In genomic region chr19:52069653-52070052, GRCh38 we compare ENCODE assay signal across 21 cellular contexts. TPM values are rescaled to one million over a fixed set of nuclear protein-coding genes. Genes with fewer than 3 reads are reported as not detected.
DNase-seq lines count a peak whose midpoint lies in the region; ATAC-seq, FAIRE-seq and TF ChIP-seq lines count a peak whose summit lies in the region.
"Had no signal": no experiment of that assay in that cellular context is flagged by ENCODE, and none has a peak within 500 bp of the region (broad histone marks: within the 10 kb centered on the region; RNA-seq: fewer than 3 reads in every experiment).

No MANE protein-coding gene starts in this region.

- CTCF ChIA-PET in HepG2 (lab: Yijun Ruan, JAX; ENCODE audit: low intra/inter-chr PET ratio, low total read pairs): no interaction called here

- H3K36me3 ChIP-seq in HepG2 (replicated peaks in 1 of 2; ENCODE audit: control insufficient read depth in 1 of 2, insufficient read depth in 2 of 2, low read length in 2 of 2) (peaks cover 30 to 80% of the 10 kb centered on the region in 2 experiments), right lobe of liver (peaks cover 0 to 72% (median 17%) of the 10 kb centered on the region in 4 donors), mucosa of rectum (ENCODE audit: control insufficient read depth in 2 of 2, insufficient read depth in 2 of 2, low read length in 2 of 2) (peaks cover 64 to 78% of the 10 kb centered on the region in 2 donors), MM.1S (replicated peaks; ENCODE audit: insufficient read depth, low read length) (peaks cover 62% of the 10 kb centered on the region)

- no peak overlapping the region for H3K27ac Mint-ChIP-seq in endothelial cell (ENCODE audit: unreplicated experiment)
- H3K27ac Mint-ChIP-seq: CD14-positive monocyte; CD4-positive, alpha-beta memory T cell; GM23338 had no signal

- TF ChIP-seq RAD21 in HepG2 (CRISPR knock-in tag; IDR thresholded peaks at IDR 0.05): no peak

- no peaks in the 10 kb centered on the region for H3K4me1 Mint-ChIP-seq in endothelial cell (ENCODE audit: unreplicated experiment)
- H3K4me1 Mint-ChIP-seq: CD14-positive monocyte, GM23338 had no signal

- in situ Hi-C loops in HepG2 (cut with HindIII; ENCODE audit: extremely low pct_ligation_motif_present, low pct_unique_long_range_greater_than_20kb): no loop called here

- H3K4me3 ChIP-seq in HepG2 (replicated peaks in 1 of 3; ENCODE audit: insufficient read depth in 1 of 3, low read depth in 2 of 3, low read length in 3 of 3) (no peak overlapping the region), right lobe of liver (no peak overlapping the region), mucosa of rectum (ENCODE audit: low read length in 2 of 2) (peak overlapping the region; percentile 5 to 10), MM.1S (ENCODE audit: low read length) (no peak overlapping the region)
- H3K4me3 ChIP-seq: A549, GM23338 had no signal

- 98% methylated on average over 2 of the region's 2 CpGs for WGBS in HepG2 (ENCODE audit: low lambda C conversion rate)
- WGBS in right lobe of liver (ENCODE audit: insufficient coverage, low coverage, low lambda C conversion rate, missing lambda C conversion rate): 97% methylated on average over 2 of the region's 2 CpGs

- H2AFZ ChIP-seq in HepG2 (ENCODE audit: low read length) (no peak overlapping the region), MM.1S (ENCODE audit: low read length) (no peak overlapping the region)
- H2AFZ ChIP-seq: GM23338 had no signal

- ATAC-seq in HepG2 (no peak), right lobe of liver (no peak), HG02678 (IDR thresholded peaks at IDR 0.05; ENCODE audit: unreplicated experiment) (no peak)
- ATAC-seq: A549, GM23338 had no signal

- no TSS peak for BruUV-seq in HepG2 (replicated peaks; lab: Mats Ljungman, UMichigan)

- TF ChIP-seq EP300 in HepG2 (IDR thresholded peaks at IDR 0.05; ENCODE audit: low read depth in 2 of 2, low read length in 2 of 2): no peak
- no peak for TF ChIP-seq EP300 in HepG2 (CRISPR knock-in tag; IDR thresholded peaks at IDR 0.05; ENCODE audit: borderline replicate concordance)

- peaks cover 90% of the 10 kb centered on the region for H3K36me3 Mint-ChIP-seq in endothelial cell (ENCODE audit: low read depth, unreplicated experiment)

- H3K4me1 ChIP-seq in HepG2 (ENCODE audit: insufficient read depth, low read length): no peaks in the 10 kb centered on the region
- no peaks in the 10 kb centered on the region for H3K4me1 ChIP-seq in right lobe of liver
- H3K4me1 ChIP-seq in mucosa of rectum (ENCODE audit: control insufficient read depth in 2 of 2, insufficient read depth in 2 of 2, low read length in 2 of 2): no peaks in the 10 kb centered on the region
- no peaks in the 10 kb centered on the region for H3K4me1 ChIP-seq in MM.1S (ENCODE audit: low read length)
- H3K4me1 ChIP-seq: A549, BLaER1 had no signal

- H4K20me1 ChIP-seq in HepG2 (ENCODE audit: insufficient read depth, low read length): no peaks in the 10 kb centered on the region
- H4K20me1 ChIP-seq in MM.1S (ENCODE audit: insufficient read depth, low read length): no peaks in the 10 kb centered on the region
- H4K20me1 ChIP-seq: BLaER1 had no signal

- POLR2A ChIA-PET in HepG2 (lab: Yijun Ruan, JAX): no interaction called here

- H3F3A ChIP-seq in MM.1S (ENCODE audit: insufficient read depth, low read length): no peaks in the 10 kb centered on the region

- no peak for DNase-seq in HepG2 (ENCODE audit: low spot score)
- no peak for DNase-seq in right lobe of liver
- DNase-seq in endothelial cell (ENCODE audit: low spot score): no peak
- no peak for DNase-seq in NCI-H510A treated with DMSO at 0.1 percent for 48 hours (lab: John Stamatoyannopoulos, UW)
- no peak for DNase-seq in MM.1S
- DNase-seq: CD4-positive, alpha-beta memory T cell; DMS153; DMS79; GDM1; HCEC 1CT had no signal

- peaks cover 6% of the 10 kb centered on the region for H3K27me3 Mint-ChIP-seq in endothelial cell (ENCODE audit: unreplicated experiment)
- H3K27me3 Mint-ChIP-seq: CD4-positive, alpha-beta memory T cell had no signal

- H3K9ac ChIP-seq in HepG2 (ENCODE audit: insufficient read depth, low read depth, low read length) (no peak overlapping the region), mucosa of rectum (ENCODE audit: low read depth in 1 of 2, low read length in 2 of 2) (no peak overlapping the region), MM.1S (ENCODE audit: low read length) (no peak overlapping the region)
- H3K9ac ChIP-seq: BLaER1 had no signal

- no peaks in the 10 kb centered on the region for H3K9me2 ChIP-seq in MM.1S (replicated peaks; ENCODE audit: insufficient read depth, low read length)

- H3K27ac ChIP-seq in HepG2 (ENCODE audit: extremely low read length, insufficient read depth, low read length): no peak overlapping the region
- H3K27ac ChIP-seq in right lobe of liver: no peak overlapping the region
- H3K27ac ChIP-seq in mucosa of rectum (ENCODE audit: low read depth in 2 of 2, low read length in 2 of 2): no peak overlapping the region
- H3K27ac ChIP-seq in temporal lobe (ENCODE audit: low read depth, low read length): peak overlapping the region; percentile 30
- no peak overlapping the region for H3K27ac ChIP-seq in MM.1S (ENCODE audit: low read length)
- H3K27ac ChIP-seq: 22Rv1, A549, BLaER1 had no signal

- H3K9me3 ChIP-seq in HepG2 (ENCODE audit: low read length) (peaks cover 87% of the 10 kb centered on the region), right lobe of liver (peaks cover 5 to 82% (median 33%) of the 10 kb centered on the region in 4 donors), mucosa of rectum (ENCODE audit: control insufficient read depth in 2 of 2, low read length in 2 of 2) (peaks cover 65 to 69% of the 10 kb centered on the region in 2 donors), MM.1S (replicated peaks; ENCODE audit: insufficient read depth, low read length) (no peaks in the 10 kb centered on the region)

- H3K4me3 Mint-ChIP-seq in endothelial cell (ENCODE audit: unreplicated experiment): peak overlapping the region; percentile 81
- H3K4me3 Mint-ChIP-seq: CD14-positive monocyte, GM23338 had no signal

- H3K27me3 ChIP-seq in HepG2 (ENCODE audit: control insufficient read depth in 1 of 2, insufficient read depth in 2 of 2, low read length in 2 of 2): no peaks in the 10 kb centered on the region
- H3K27me3 ChIP-seq in right lobe of liver: no peaks in the 10 kb centered on the region
- H3K27me3 ChIP-seq in mucosa of rectum (ENCODE audit: control insufficient read depth in 2 of 2, insufficient read depth in 2 of 2, low read length in 2 of 2): no peaks in the 10 kb centered on the region
- H3K27me3 ChIP-seq in MM.1S (replicated peaks; ENCODE audit: insufficient read depth, low read length): no peaks in the 10 kb centered on the region
- H3K27me3 ChIP-seq: BLaER1 had no signal

- TF ChIP-seq POLR2A in HepG2 (IDR thresholded peaks at IDR 0.05; ENCODE audit: insufficient read depth in 1 of 2, low read depth in 2 of 2, low read length in 2 of 2) (no peak), right lobe of liver (IDR thresholded peaks at IDR 0.05) (no peak)

- H3K4me2 ChIP-seq in HepG2 (ENCODE audit: low read depth, low read length) (no peak overlapping the region), MM.1S (ENCODE audit: low read depth, low read length) (no peak overlapping the region)
- H3K4me2 ChIP-seq: A549, BLaER1, GM23338 had no signal

- H3K9me3 Mint-ChIP-seq in endothelial cell (ENCODE audit: unreplicated experiment): peaks cover 48% of the 10 kb centered on the region

- H3K79me2 ChIP-seq in HepG2 (ENCODE audit: insufficient read depth, low read length) (no peaks in the 10 kb centered on the region), MM.1S (ENCODE audit: low read length) (no peaks in the 10 kb centered on the region)

- no peak for TF ChIP-seq CTCF in HepG2 (CRISPR knock-in tag; IDR thresholded peaks at IDR 0.05)
- no peak for TF ChIP-seq CTCF in right lobe of liver (IDR thresholded peaks at IDR 0.05)
- no peak for TF ChIP-seq CTCF in endothelial cell (IDR thresholded peaks at IDR 0.05; ENCODE audit: unreplicated experiment)
- no peak for TF ChIP-seq CTCF in MM.1S (IDR thresholded peaks at IDR 0.05; ENCODE audit: low read length)

- intact Hi-C loops in HepG2 (cut with micrococcal nuclease; ENCODE audit: unreplicated experiment) (no loop called here), right lobe of liver (cut with DNase I) (no loop called here)

- no peak for FAIRE-seq in HepG2 (lab: Jason Lieb, UNC)
- FAIRE-seq: A549, GM12892, GM18507, H54 had no signal

RNA-seq across cellular contexts. Expression of gene ZNF432, which starts 21.0 kb away (rescaled TPM):
- total RNA-seq in HepG2 (2016; rRNA removed; fragmentation: Illumina TruSeq; extraction: Trizol) (8.7 and 10.8 TPM in 2 replicates), right lobe of liver (1 to 10 TPM in 5 of 6 experiments, under 1 TPM in 1; 0.86 to 3.9 (median 3.3) TPM), endothelial cell (ENCODE audit: unreplicated experiment) (10.3 TPM), temporal lobe (13.3 TPM)
- 1.4 and 3.5 TPM in 2 replicates for total RNA-seq in HepG2 (2016; cell fraction: cytosol; rRNA removed; fragmentation: Illumina TruSeq; extraction: Trizol; ENCODE audit: low read depth)
- total RNA-seq in HepG2 (2016; cell fraction: insoluble cytoplasmic fraction; rRNA removed; fragmentation: Illumina TruSeq; extraction: Trizol): 8.3 and 8.7 TPM in 2 replicates
- total RNA-seq in HepG2 (2016; cell fraction: membrane; rRNA removed; fragmentation: Illumina TruSeq; extraction: Trizol): 2.5 and 3.2 TPM in 2 replicates
- 12.4 and 16.3 TPM in 2 replicates for total RNA-seq in HepG2 (2016; cell fraction: nucleus; rRNA removed; fragmentation: Illumina TruSeq; extraction: Trizol)
- polyA plus RNA-seq in HepG2 (2011; rRNA removed): 3.7 and 4.1 TPM in 2 replicates
- polyA plus RNA-seq in HepG2 (2011; cell fraction: cytosol; rRNA removed): 1.1 and 1.4 TPM in 2 replicates
- 11.5 and 13.6 TPM in 2 replicates for polyA plus RNA-seq in HepG2 (2011; cell fraction: nucleus; rRNA removed)
- 5.2 and 6.6 TPM in 2 replicates for polyA plus RNA-seq in HepG2 (2012)
- polyA plus RNA-seq in HepG2 (2016; cell fraction: cytosol; fragmentation: Illumina TruSeq; extraction: Trizol; ENCODE audit: low read depth): 0.20 and 0.35 TPM in 2 replicates
- polyA plus RNA-seq in HepG2 (2016; cell fraction: insoluble cytoplasmic fraction; fragmentation: Illumina TruSeq; extraction: Trizol; ENCODE audit: low read depth): 4.6 and 4.9 TPM in 2 replicates
- polyA plus RNA-seq in HepG2 (2016; cell fraction: membrane; fragmentation: Illumina TruSeq; extraction: Trizol; ENCODE audit: low read depth): 0.77 TPM in 2 replicates
- 24.1 and 26.8 TPM in 2 replicates for polyA plus RNA-seq in HepG2 (2016; cell fraction: nucleus; fragmentation: Illumina TruSeq; extraction: Trizol; ENCODE audit: insufficient read depth, low read depth)
- polyA minus RNA-seq in HepG2 (2011; rRNA and poly(A)+ RNA removed; ENCODE audit: low replicate concordance): 2.7 and 3.2 TPM in 2 replicates
- polyA minus RNA-seq in HepG2 (2011; cell fraction: cytosol; rRNA and poly(A)+ RNA removed): 2.2 and 3.6 TPM in 2 replicates
- 19.7 and 23.6 TPM in 2 replicates for polyA minus RNA-seq in HepG2 (2011; cell fraction: nucleus; rRNA and poly(A)+ RNA removed)

RNA-seq across cellular contexts. Expression of gene ZNF841, which starts 25.9 kb away (rescaled TPM):
- total RNA-seq in HepG2 (2016; rRNA removed; fragmentation: Illumina TruSeq; extraction: Trizol) (14.2 and 15.9 TPM in 2 replicates), right lobe of liver (1 to 10 TPM; 2.8 to 8.7 (median 5.8) TPM), endothelial cell (ENCODE audit: unreplicated experiment) (16.3 TPM), temporal lobe (42.8 TPM)
- 5.1 and 6.4 TPM in 2 replicates for total RNA-seq in HepG2 (2016; cell fraction: cytosol; rRNA removed; fragmentation: Illumina TruSeq; extraction: Trizol; ENCODE audit: low read depth)
- total RNA-seq in HepG2 (2016; cell fraction: insoluble cytoplasmic fraction; rRNA removed; fragmentation: Illumina TruSeq; extraction: Trizol): 15.1 and 15.5 TPM in 2 replicates
- 4.2 and 5.6 TPM in 2 replicates for total RNA-seq in HepG2 (2016; cell fraction: membrane; rRNA removed; fragmentation: Illumina TruSeq; extraction: Trizol)
- total RNA-seq in HepG2 (2016; cell fraction: nucleus; rRNA removed; fragmentation: Illumina TruSeq; extraction: Trizol): 18.8 and 21.0 TPM in 2 replicates
- 6.2 and 6.7 TPM in 2 replicates for polyA plus RNA-seq in HepG2 (2011; rRNA removed)
- 2.9 and 3.2 TPM in 2 replicates for polyA plus RNA-seq in HepG2 (2011; cell fraction: cytosol; rRNA removed)
- 13.2 and 21.8 TPM in 2 replicates for polyA plus RNA-seq in HepG2 (2011; cell fraction: nucleus; rRNA removed)
- 7.6 and 10.6 TPM in 2 replicates for polyA plus RNA-seq in HepG2 (2012)
- polyA plus RNA-seq in HepG2 (2016; cell fraction: cytosol; fragmentation: Illumina TruSeq; extraction: Trizol; ENCODE audit: low read depth): 0.27 and 0.37 TPM in 2 replicates
- 4.0 and 5.1 TPM in 2 replicates for polyA plus RNA-seq in HepG2 (2016; cell fraction: insoluble cytoplasmic fraction; fragmentation: Illumina TruSeq; extraction: Trizol; ENCODE audit: low read depth)
- polyA plus RNA-seq in HepG2 (2016; cell fraction: membrane; fragmentation: Illumina TruSeq; extraction: Trizol; ENCODE audit: low read depth): 0.32 and 0.47 TPM in 2 replicates
- polyA plus RNA-seq in HepG2 (2016; cell fraction: nucleus; fragmentation: Illumina TruSeq; extraction: Trizol; ENCODE audit: insufficient read depth, low read depth): 30.9 and 38.1 TPM in 2 replicates
- 6.3 and 9.2 TPM in 2 replicates for polyA minus RNA-seq in HepG2 (2011; rRNA and poly(A)+ RNA removed; ENCODE audit: low replicate concordance)
- 3.8 and 4.4 TPM in 2 replicates for polyA minus RNA-seq in HepG2 (2011; cell fraction: cytosol; rRNA and poly(A)+ RNA removed)
- 29.4 and 34.3 TPM in 2 replicates for polyA minus RNA-seq in HepG2 (2011; cell fraction: nucleus; rRNA and poly(A)+ RNA removed)

RNA-seq across cellular contexts. Expression of gene ZNF614, which starts 41.5 kb away (rescaled TPM):
- total RNA-seq in HepG2 (2016; rRNA removed; fragmentation: Illumina TruSeq; extraction: Trizol): 22.8 and 38.2 TPM in 2 replicates
- total RNA-seq in HepG2 (2016; cell fraction: cytosol; rRNA removed; fragmentation: Illumina TruSeq; extraction: Trizol; ENCODE audit: low read depth): 2.4 and 3.8 TPM in 2 replicates
- total RNA-seq in HepG2 (2016; cell fraction: insoluble cytoplasmic fraction; rRNA removed; fragmentation: Illumina TruSeq; extraction: Trizol): 22.8 and 38.0 TPM in 2 replicates
- total RNA-seq in HepG2 (2016; cell fraction: membrane; rRNA removed; fragmentation: Illumina TruSeq; extraction: Trizol): 10.3 and 12.8 TPM in 2 replicates
- total RNA-seq in HepG2 (2016; cell fraction: nucleus; rRNA removed; fragmentation: Illumina TruSeq; extraction: Trizol): 16.4 and 18.5 TPM in 2 replicates
- polyA plus RNA-seq in HepG2 (2011; rRNA removed): 10.0 and 13.0 TPM in 2 replicates
- 5.9 and 9.4 TPM in 2 replicates for polyA plus RNA-seq in HepG2 (2011; cell fraction: cytosol; rRNA removed)
- polyA plus RNA-seq in HepG2 (2011; cell fraction: nucleus; rRNA removed): 6.8 and 8.0 TPM in 2 replicates
- polyA plus RNA-seq in HepG2 (2012): 11.2 and 14.2 TPM in 2 replicates
- polyA plus RNA-seq in HepG2 (2016; cell fraction: cytosol; fragmentation: Illumina TruSeq; extraction: Trizol; ENCODE audit: low read depth): 0.99 and 1.6 TPM in 2 replicates
- polyA plus RNA-seq in HepG2 (2016; cell fraction: insoluble cytoplasmic fraction; fragmentation: Illumina TruSeq; extraction: Trizol; ENCODE audit: low read depth): 23.0 and 25.3 TPM in 2 replicates
- 3.7 TPM in 2 replicates for polyA plus RNA-seq in HepG2 (2016; cell fraction: membrane; fragmentation: Illumina TruSeq; extraction: Trizol; ENCODE audit: low read depth)
- 17.4 and 18.9 TPM in 2 replicates for polyA plus RNA-seq in HepG2 (2016; cell fraction: nucleus; fragmentation: Illumina TruSeq; extraction: Trizol; ENCODE audit: insufficient read depth, low read depth)
- 2.9 and 5.3 TPM in 2 replicates for polyA minus RNA-seq in HepG2 (2011; rRNA and poly(A)+ RNA removed; ENCODE audit: low replicate concordance)
- 10.0 and 11.0 TPM in 2 replicates for polyA minus RNA-seq in HepG2 (2011; cell fraction: cytosol; rRNA and poly(A)+ RNA removed)
- 22.5 and 29.7 TPM in 2 replicates for polyA minus RNA-seq in HepG2 (2011; cell fraction: nucleus; rRNA and poly(A)+ RNA removed)
- total RNA-seq in right lobe of liver: 1 to 10 TPM; 1.2 to 2.7 (median 1.6) TPM
- total RNA-seq in endothelial cell (ENCODE audit: unreplicated experiment): 12.1 TPM
- total RNA-seq in temporal lobe: 20.4 TPM

Comparison
In these comparisons a context has a peak if more than half of its experiments do, and no peak if none do; other contexts are left out.
1. H3K4me3 ChIP-seq: peak in mucosa of rectum (2 of 2); none in HepG2 (0 of 3), right lobe of liver (0 of 3) and MM.1S (single experiment).